In the genomic region with DNA sequence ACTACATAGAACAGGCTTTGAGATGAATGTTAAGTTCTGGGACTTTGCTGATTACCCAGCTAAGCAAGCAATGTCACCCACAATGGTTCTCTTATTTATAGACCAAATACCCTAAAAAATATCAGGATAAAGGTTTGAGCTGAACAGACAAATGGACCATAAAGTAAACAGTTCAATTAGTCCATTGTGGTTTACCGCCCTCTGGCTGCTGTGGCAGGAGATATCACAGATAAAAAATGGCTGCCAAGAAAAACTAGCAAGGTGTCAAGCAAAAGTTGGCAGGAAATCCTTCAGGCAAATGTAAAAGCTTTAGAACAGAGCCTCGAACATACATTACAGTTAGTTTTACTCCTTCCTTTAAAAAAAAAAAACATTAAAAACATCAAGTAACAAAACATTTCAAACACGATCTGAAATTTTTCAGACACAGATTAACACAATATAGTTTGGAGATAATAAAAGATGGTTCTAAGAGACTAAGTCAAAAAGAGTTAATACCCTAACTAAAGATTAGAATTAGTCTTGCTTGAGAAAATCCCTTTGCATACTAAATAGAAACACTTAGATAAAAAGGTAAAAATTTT, we compare ENCODE assay signal across 8 cellular contexts. TPM values are rescaled to one million over a fixed set of nuclear protein-coding genes. Genes with fewer than 3 reads are reported as not detected.
DNase-seq lines count a peak whose midpoint lies in the region; ATAC-seq lines count a peak whose summit lies in the region.

No MANE protein-coding gene starts in this region.

- peak overlapping the region; percentile 36 for H3K27ac ChIP-seq in caudate nucleus (ENCODE audit: low read depth, low read length)

- DNase-seq in SIG-M5 treated with dmso at 0.1 percent for 504 hours (lab: John Stamatoyannopoulos, UW; ENCODE audit: unreplicated experiment) (peak; percentile 35), SIG-M5 (lab: John Stamatoyannopoulos, UW) (no peak), NCI-H1417 (lab: John Stamatoyannopoulos, UW) (peak; percentile 35 to 76 (median 63)), T-helper 22 cell (ENCODE audit: low read depth) (peak; percentile 17), caudate nucleus (lab: John Stamatoyannopoulos, UW) (peak in 28 of 61 donors; percentile 2 to 73 (median 10)), left colon (peak in 1 of 2 donors; percentile 37)
- DNase-seq in stimulated activated CD8-positive, alpha-beta memory T cell treated with anti-CD3 and anti-CD28 coated beads, Interleukin-15, amount 100 ng/mL, for 1 hour (ENCODE audit: low read depth) = peak; percentile 30

- peak; percentile 81 for ATAC-seq in left colon
- ATAC-seq in HG03571 (IDR thresholded peaks at IDR 0.05; ENCODE audit: unreplicated experiment) = no peak

- intact Hi-C loops in left colon (cut with DNase I, micrococcal nuclease) = loop anchor here in 1 of 2 donors (10.0 kb wide), 1 partner anchor 221 kb away; no protein-coding TSS in a partner anchor

RNA-seq across cellular contexts. Expression of gene MED13L, which starts 41.3 kb away (rescaled TPM):
- 100 to 1,000 TPM in 1 of 2 donors, 10 to 100 TPM in 1; 94.2 to 106 TPM for total RNA-seq in left colon
